Comparison of ENCODE assay signal across 2 cellular contexts in the genomic region with DNA sequence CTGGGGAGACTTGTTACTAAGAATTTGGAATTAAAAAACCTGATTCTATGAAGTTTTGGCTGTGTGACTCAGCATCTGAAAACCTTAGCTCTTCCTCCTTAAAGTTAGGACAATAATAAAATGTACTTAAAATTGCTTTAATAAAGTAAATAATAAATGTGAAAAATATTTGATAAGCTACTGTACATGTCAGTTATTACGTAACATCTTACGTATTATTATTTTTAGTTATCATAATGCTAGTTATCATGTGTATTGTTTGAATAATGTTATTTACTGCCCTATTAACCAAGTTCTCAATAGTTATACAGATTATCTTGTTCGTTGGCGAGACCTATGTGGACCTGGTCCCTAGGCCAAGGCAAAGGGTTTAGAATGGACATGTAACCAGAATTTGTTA.
TF ChIP-seq lines count a peak whose summit lies in the region.

No MANE protein-coding gene starts in this region.

TF ChIP-seq in HepG2, 621 proteins besides CTCF, POLR2A, EP300 and RAD21:
- TF ChIP-seq CEBPB (IDR thresholded peaks at IDR 0.05; ENCODE audit: borderline replicate concordance, low read depth, low read length) (peak; percentile 6; the same call in 1 of the 2 replicates), RBFOX2 (IDR thresholded peaks at IDR 0.05; ENCODE audit: low read depth, low read length) (no peak)

TF ChIP-seq in H1, 55 proteins besides CTCF, POLR2A, EP300 and RAD21:
- no peak for TF ChIP-seq RNF2 (IDR thresholded peaks at IDR 0.05; ENCODE audit: borderline replicate concordance, low read depth, low read length, missing control alignments, poor library complexity, severe bottlenecking)
- no peak for TF ChIP-seq TEAD4 (IDR thresholded peaks at IDR 0.05; ENCODE audit: low read depth, low read length)
- no peak for TF ChIP-seq KDM5A (IDR thresholded peaks at IDR 0.05; ENCODE audit: low read length)
- no peak for TF ChIP-seq E2F6 (IDR thresholded peaks at IDR 0.05)
- TF ChIP-seq, protein P1, sequence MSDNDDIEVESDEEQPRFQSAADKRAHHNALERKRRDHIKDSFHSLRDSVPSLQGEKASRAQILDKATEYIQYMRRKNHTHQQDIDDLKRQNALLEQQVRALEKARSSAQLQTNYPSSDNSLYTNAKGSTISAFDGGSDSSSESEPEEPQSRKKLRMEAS (IDR thresholded peaks at IDR 0.05): no peak
- no peak for TF ChIP-seq RXRA (IDR thresholded peaks at IDR 0.05; ENCODE audit: insufficient read depth, low read depth, low read length)
- TF ChIP-seq NRF1 (IDR thresholded peaks at IDR 0.05; ENCODE audit: low read depth, low read length): no peak
- TF ChIP-seq MAFK (IDR thresholded peaks at IDR 0.05; ENCODE audit: low read depth, low read length): no peak
- no peak for TF ChIP-seq KDM4A (IDR thresholded peaks at IDR 0.05; ENCODE audit: low read depth, low read length, severe bottlenecking)
- no peak for TF ChIP-seq EZH2 (IDR thresholded peaks at IDR 0.05; ENCODE audit: low read depth, low read length, severe bottlenecking)
- no peak for TF ChIP-seq SIRT6 (IDR thresholded peaks at IDR 0.05; ENCODE audit: low read length)
- no peak for TF ChIP-seq CHD1 (IDR thresholded peaks at IDR 0.05; ENCODE audit: low read depth, low read length)
- no peak for TF ChIP-seq SP1 (IDR thresholded peaks at IDR 0.05; ENCODE audit: low read depth, low read length)
- TF ChIP-seq, protein P2, sequence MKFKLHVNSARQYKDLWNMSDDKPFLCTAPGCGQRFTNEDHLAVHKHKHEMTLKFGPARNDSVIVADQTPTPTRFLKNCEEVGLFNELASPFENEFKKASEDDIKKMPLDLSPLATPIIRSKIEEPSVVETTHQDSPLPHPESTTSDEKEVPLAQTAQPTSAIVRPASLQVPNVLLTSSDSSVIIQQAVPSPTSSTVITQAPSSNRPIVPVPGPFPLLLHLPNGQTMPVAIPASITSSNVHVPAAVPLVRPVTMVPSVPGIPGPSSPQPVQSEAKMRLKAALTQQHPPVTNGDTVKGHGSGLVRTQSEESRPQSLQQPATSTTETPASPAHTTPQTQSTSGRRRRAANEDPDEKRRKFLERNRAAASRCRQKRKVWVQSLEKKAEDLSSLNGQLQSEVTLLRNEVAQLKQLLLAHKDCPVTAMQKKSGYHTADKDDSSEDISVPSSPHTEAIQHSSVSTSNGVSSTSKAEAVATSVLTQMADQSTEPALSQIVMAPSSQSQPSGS (IDR thresholded peaks at IDR 0.05; ENCODE audit: low read length): no peak
- TF ChIP-seq CBX5 (IDR thresholded peaks at IDR 0.05; ENCODE audit: low read depth, low read length): no peak
- TF ChIP-seq GABPA (IDR thresholded peaks at IDR 0.05; ENCODE audit: borderline replicate concordance, insufficient read depth, low read length): no peak
- TF ChIP-seq CBX8 (IDR thresholded peaks at IDR 0.05; ENCODE audit: borderline replicate concordance, low read depth, low read length): no peak
- TF ChIP-seq RFX5 (IDR thresholded peaks at IDR 0.05; ENCODE audit: borderline replicate concordance, low read depth, low read length): no peak
- no peak for TF ChIP-seq KDM1A (IDR thresholded peaks at IDR 0.05; ENCODE audit: borderline replicate concordance, low read length)
- no peak for TF ChIP-seq CTBP2 (IDR thresholded peaks at IDR 0.05; ENCODE audit: borderline replicate concordance, insufficient read depth, insufficient read length, low read length)
TF ChIP-seq in H1: peak in this region for 0.
